ENCODE assay signal across 9 cellular contexts in genomic region chr20:63457737-63458136, GRCh38. TPM values are rescaled to one million over a fixed set of nuclear protein-coding genes. Genes with fewer than 3 reads are reported as not detected.
A peak's percentile ranks its signal among the peaks of the same experiment; 100 is the strongest.
DNase-seq lines count a peak whose midpoint lies in the region; ATAC-seq and TF ChIP-seq lines count a peak whose summit lies in the region.
"Had no signal": no experiment of that assay in that cellular context is flagged by ENCODE, and none has a peak within 500 bp of the region (broad histone marks: within the 10 kb centered on the region; RNA-seq: fewer than 3 reads in every experiment).

No MANE protein-coding gene starts in this region.

- no peak for TF ChIP-seq POLR2A in adrenal gland (IDR thresholded peaks at IDR 0.05)
- TF ChIP-seq POLR2A in esophagus muscularis mucosa (IDR thresholded peaks at IDR 0.05; ENCODE audit: low read depth): no peak

- no peak for TF ChIP-seq EP300 in esophagus muscularis mucosa (IDR thresholded peaks at IDR 0.05)

- ATAC-seq in GM21825 (IDR thresholded peaks at IDR 0.05; ENCODE audit: unreplicated experiment) (no peak), GM19328 (IDR thresholded peaks at IDR 0.05; ENCODE audit: unreplicated experiment) (no peak), HG03196 (IDR thresholded peaks at IDR 0.05; ENCODE audit: unreplicated experiment) (no peak)

- H3K9me3 ChIP-seq in adrenal gland (replicated peaks in 1 of 3) (no peaks in the 10 kb centered on the region), esophagus muscularis mucosa (no peaks in the 10 kb centered on the region)

- no peak overlapping the region for H3K4me3 ChIP-seq in adrenal gland
- H3K4me3 ChIP-seq in esophagus muscularis mucosa: no peak overlapping the region
- H3K4me3 ChIP-seq: K562 had no signal

- H3K27ac ChIP-seq in adrenal gland (peak overlapping the region in 1 of 5 donors; percentile 73), esophagus muscularis mucosa (replicated peaks in 1 of 4) (peak overlapping the region in 1 of 4 donors; percentile 39)

- TF ChIP-seq CTCF in adrenal gland (IDR thresholded peaks at IDR 0.05) (no peak), esophagus muscularis mucosa (IDR thresholded peaks at IDR 0.05) (no peak)

- intact Hi-C loops in adrenal gland (cut with DNase I): no loop called here
- intact Hi-C loops in esophagus muscularis mucosa (cut with DNase I): no loop called here

- no peaks in the 10 kb centered on the region for H3K4me1 ChIP-seq in adrenal gland (replicated peaks in 1 of 2)
- H3K4me1 ChIP-seq in esophagus muscularis mucosa: peaks cover 18 to 42% (median 38%) of the 10 kb centered on the region in 4 donors

- DNase-seq in D341Med (ENCODE audit: low spot score) (peak; percentile 83), M059J (ENCODE audit: low read depth) (peak; percentile 89), adrenal gland (peak in 6 of 7 donors; percentile 16 to 90 (median 39)), left kidney (ENCODE audit: low read depth, low spot score) (peak; percentile 39), esophagus muscularis mucosa (ENCODE audit: extremely low spot score) (no peak)

- peaks cover 23% of the 10 kb centered on the region for H3K27me3 ChIP-seq in adrenal gland
- peaks cover 0 to 95% (median 20%) of the 10 kb centered on the region in 4 donors for H3K27me3 ChIP-seq in esophagus muscularis mucosa

- H3K36me3 ChIP-seq in adrenal gland (replicated peaks in 1 of 2) (no peaks in the 10 kb centered on the region), esophagus muscularis mucosa (no peaks in the 10 kb centered on the region)

- 35 to 47% (median 45%) methylated on average over 12 to 17 of the region's 17 CpGs for WGBS in adrenal gland, 4 donors
- 49% methylated on average over 12 of the region's 17 CpGs for WGBS in esophagus muscularis mucosa

RNA-seq across cellular contexts. Expression of gene KCNQ2, which starts 14.7 kb away (rescaled TPM):
- total RNA-seq in M059J (2014; rRNA removed; shearing (Covaris generic)): not detected in 2 replicates
- total RNA-seq in adrenal gland (10 to 100 TPM in 2 of 8 donors, 1 to 10 TPM in 1, under 1 TPM in 2, not detected in 3; 0.69 to 19.0 (median 9.0) TPM), esophagus muscularis mucosa (1 to 10 TPM in 1 of 4 donors, under 1 TPM in 2, not detected in 1; 0.11 to 1.6 (median 0.50) TPM)
- 10 to 100 TPM; 10.3 to 81.6 (median 11.8) TPM for polyA plus RNA-seq in adrenal gland

RNA-seq across cellular contexts. Expression of gene EEF1A2, which starts 41.1 kb away (rescaled TPM):
- 154 and 260 TPM in 2 replicates for total RNA-seq in M059J (2014; rRNA removed; shearing (Covaris generic))
- total RNA-seq in adrenal gland (100 to 1,000 TPM in 5 of 8 donors, 10 to 100 TPM in 3; 71.1 to 407 (median 144) TPM), esophagus muscularis mucosa (10 to 100 TPM in 1 of 4 donors, 1 to 10 TPM in 3; 1.7 to 17.8 (median 7.4) TPM)
- 100 to 1,000 TPM in 2 of 3 donors, 10 to 100 TPM in 1; 76.8 to 159 (median 151) TPM for polyA plus RNA-seq in adrenal gland
